ENCODE assay signal across 1 cellular context in genomic region chr12:69331846-69332684, GRCh38.
TF ChIP-seq lines count a peak whose summit lies in the region.

No MANE protein-coding gene starts in this region.

TF ChIP-seq in HepG2, 621 proteins besides CTCF, POLR2A, EP300 and RAD21 (continued from another document and continues in another):
- TF ChIP-seq, protein P1, sequence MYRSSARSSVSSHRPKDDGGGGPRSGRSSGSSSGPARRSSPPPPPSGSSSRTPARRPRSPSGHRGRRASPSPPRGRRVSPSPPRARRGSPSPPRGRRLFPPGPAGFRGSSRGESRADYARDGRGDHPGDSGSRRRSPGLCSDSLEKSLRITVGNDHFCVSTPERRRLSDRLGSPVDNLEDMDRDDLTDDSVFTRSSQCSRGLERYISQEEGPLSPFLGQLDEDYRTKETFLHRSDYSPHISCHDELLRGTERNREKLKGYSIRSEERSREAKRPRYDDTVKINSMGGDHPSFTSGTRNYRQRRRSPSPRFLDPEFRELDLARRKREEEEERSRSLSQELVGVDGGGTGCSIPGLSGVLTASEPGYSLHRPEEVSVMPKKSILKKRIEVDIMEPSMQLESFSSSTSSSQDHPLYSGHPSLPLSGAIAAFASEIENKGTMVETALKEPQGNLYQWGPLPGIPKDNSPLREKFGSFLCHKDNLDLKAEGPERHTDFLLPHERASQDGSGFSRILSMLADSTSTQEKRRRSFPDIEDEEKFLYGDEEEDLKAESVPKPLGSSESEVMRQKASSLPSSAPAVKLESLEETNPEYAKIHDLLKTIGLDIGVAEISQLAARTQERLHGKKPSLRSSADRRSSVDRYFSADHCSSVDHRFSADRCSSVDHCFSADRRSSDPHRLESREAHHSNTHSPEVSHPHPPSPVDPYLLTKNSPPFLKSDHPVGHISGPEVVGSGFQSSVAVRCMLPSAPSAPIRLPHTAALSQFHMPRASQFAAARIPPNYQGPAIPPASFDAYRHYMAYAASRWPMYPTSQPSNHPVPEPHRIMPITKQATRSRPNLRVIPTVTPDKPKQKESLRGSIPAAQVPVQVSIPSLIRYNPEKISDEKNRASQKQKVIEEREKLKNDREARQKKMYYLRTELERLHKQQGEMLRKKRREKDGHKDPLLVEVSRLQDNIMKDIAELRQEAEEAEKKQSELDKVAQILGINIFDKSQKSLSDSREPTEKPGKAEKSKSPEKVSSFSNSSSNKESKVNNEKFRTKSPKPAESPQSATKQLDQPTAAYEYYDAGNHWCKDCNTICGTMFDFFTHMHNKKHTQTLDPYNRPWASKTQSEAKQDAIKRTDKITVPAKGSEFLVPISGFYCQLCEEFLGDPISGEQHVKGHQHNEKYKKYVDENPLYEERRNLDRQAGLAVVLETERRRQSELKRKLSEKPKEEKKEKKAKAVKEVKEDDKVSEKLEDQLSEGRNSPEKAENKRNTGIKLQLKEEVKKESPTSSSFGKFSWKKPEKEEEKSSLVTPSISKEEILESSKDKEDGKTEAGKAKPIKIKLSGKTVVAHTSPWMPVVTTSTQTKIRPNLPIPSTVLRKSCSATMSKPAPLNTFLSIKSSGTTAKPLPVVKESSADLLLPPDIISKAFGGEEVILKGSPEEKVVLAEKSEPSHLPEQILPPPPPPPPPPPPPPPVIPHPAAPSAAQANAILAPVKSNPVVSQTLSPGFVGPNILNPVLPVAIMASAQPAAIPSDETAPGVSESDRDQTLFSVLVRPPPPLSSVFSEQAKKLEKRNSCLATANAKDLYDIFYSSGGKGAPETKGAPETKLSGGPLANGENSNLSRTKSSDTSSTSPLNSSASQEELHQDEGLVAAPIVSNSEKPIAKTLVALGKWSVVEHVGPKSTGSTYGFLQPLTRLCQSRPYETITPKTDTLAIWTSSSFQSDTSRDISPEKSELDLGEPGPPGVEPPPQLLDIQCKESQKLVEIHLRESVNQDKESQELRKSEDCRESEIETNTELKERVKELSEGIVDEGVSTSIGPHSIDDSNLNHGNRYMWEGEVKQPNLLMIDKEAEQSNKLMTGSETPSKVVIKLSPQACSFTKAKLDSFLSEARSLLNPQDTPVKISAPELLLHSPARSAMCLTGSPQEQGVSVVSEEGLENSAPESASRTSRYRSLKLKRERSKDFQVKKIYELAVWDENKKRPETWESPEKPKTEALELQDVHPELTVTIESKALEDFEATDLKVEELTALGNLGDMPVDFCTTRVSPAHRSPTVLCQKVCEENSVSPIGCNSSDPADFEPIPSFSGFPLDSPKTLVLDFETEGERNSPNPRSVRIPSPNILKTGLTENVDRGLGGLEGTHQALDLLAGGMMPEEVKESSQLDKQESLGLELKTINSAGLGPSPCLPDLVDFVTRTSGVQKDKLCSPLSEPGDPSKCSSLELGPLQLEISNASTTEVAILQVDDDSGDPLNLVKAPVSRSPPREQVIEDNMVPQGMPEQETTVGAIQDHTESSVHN (CRISPR knock-in tag; IDR thresholded peaks at IDR 0.05): no peak
- TF ChIP-seq BCL6 (CRISPR knock-in tag; IDR thresholded peaks at IDR 0.05): peak; percentile 78
- TF ChIP-seq ZNF180 (CRISPR knock-in tag; IDR thresholded peaks at IDR 0.05; ENCODE audit: borderline replicate concordance, low read depth): no peak
- TF ChIP-seq SMARCC2 (IDR thresholded peaks at IDR 0.05): no peak
- no peak for TF ChIP-seq KLF15 (CRISPR knock-in tag; IDR thresholded peaks at IDR 0.05; ENCODE audit: borderline replicate concordance)
- no peak for TF ChIP-seq IRX3 (CRISPR knock-in tag; IDR thresholded peaks at IDR 0.05; ENCODE audit: borderline replicate concordance, low read depth)
- peak; percentile 63; the same call in 1 of the 2 replicates for TF ChIP-seq NRL (CRISPR knock-in tag; IDR thresholded peaks at IDR 0.05; ENCODE audit: borderline replicate concordance)
- TF ChIP-seq HNRNPH1 (optimal IDR thresholded peaks at IDR 0.05; ENCODE audit: low read depth, low read length): no peak
- peak; percentile 60; the same call in 1 of the 2 replicates for TF ChIP-seq KDM5B (CRISPR knock-in tag; IDR thresholded peaks at IDR 0.05; ENCODE audit: borderline replicate concordance)
- no peak for TF ChIP-seq GATA4 (IDR thresholded peaks at IDR 0.05; ENCODE audit: borderline replicate concordance, low read depth)
- TF ChIP-seq, protein P2, sequence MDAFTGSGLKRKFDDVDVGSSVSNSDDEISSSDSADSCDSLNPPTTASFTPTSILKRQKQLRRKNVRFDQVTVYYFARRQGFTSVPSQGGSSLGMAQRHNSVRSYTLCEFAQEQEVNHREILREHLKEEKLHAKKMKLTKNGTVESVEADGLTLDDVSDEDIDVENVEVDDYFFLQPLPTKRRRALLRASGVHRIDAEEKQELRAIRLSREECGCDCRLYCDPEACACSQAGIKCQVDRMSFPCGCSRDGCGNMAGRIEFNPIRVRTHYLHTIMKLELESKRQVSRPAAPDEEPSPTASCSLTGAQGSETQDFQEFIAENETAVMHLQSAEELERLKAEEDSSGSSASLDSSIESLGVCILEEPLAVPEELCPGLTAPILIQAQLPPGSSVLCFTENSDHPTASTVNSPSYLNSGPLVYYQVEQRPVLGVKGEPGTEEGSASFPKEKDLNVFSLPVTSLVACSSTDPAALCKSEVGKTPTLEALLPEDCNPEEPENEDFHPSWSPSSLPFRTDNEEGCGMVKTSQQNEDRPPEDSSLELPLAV (CRISPR knock-in tag; conservative IDR thresholded peaks at IDR 0.05; ENCODE audit: low read depth): no peak
- TF ChIP-seq MZF1 (CRISPR knock-in tag; IDR thresholded peaks at IDR 0.05; ENCODE audit: borderline replicate concordance): no peak
- no peak for TF ChIP-seq MIER2 (CRISPR knock-in tag; IDR thresholded peaks at IDR 0.05)
- no peak for TF ChIP-seq TAF15 (IDR thresholded peaks at IDR 0.05; ENCODE audit: low read depth, low read length, poor library complexity, severe bottlenecking)
- no peak for TF ChIP-seq ISX (CRISPR knock-in tag; conservative IDR thresholded peaks at IDR 0.05)
- no peak for TF ChIP-seq ZBTB38 (CRISPR knock-in tag; IDR thresholded peaks at IDR 0.05)
- no peak for TF ChIP-seq PBX3 (CRISPR knock-in tag; IDR thresholded peaks at IDR 0.05; ENCODE audit: borderline replicate concordance)
- no peak for TF ChIP-seq GMEB1 (CRISPR knock-in tag; IDR thresholded peaks at IDR 0.05; ENCODE audit: borderline replicate concordance)
- TF ChIP-seq, protein P3, sequence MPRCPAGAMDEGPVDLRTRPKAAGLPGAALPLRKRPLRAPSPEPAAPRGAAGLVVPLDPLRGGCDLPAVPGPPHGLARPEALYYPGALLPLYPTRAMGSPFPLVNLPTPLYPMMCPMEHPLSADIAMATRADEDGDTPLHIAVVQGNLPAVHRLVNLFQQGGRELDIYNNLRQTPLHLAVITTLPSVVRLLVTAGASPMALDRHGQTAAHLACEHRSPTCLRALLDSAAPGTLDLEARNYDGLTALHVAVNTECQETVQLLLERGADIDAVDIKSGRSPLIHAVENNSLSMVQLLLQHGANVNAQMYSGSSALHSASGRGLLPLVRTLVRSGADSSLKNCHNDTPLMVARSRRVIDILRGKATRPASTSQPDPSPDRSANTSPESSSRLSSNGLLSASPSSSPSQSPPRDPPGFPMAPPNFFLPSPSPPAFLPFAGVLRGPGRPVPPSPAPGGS (CRISPR knock-in tag; IDR thresholded peaks at IDR 0.05): no peak
- TF ChIP-seq ZSCAN30 (CRISPR knock-in tag; IDR thresholded peaks at IDR 0.05): no peak
- TF ChIP-seq STAG1 (CRISPR knock-in tag; IDR thresholded peaks at IDR 0.05): no peak
- no peak for TF ChIP-seq ZNF276 (CRISPR knock-in tag; IDR thresholded peaks at IDR 0.05; ENCODE audit: low read depth)
- TF ChIP-seq ZNF550 (CRISPR knock-in tag; IDR thresholded peaks at IDR 0.05; ENCODE audit: borderline replicate concordance): no peak
- no peak for TF ChIP-seq FOXK1 (CRISPR knock-in tag; IDR thresholded peaks at IDR 0.05; ENCODE audit: borderline replicate concordance, low read depth)
- TF ChIP-seq ZNF510 (CRISPR knock-in tag; IDR thresholded peaks at IDR 0.05; ENCODE audit: low read depth): no peak
- TF ChIP-seq ZBTB46 (CRISPR knock-in tag; IDR thresholded peaks at IDR 0.05; ENCODE audit: borderline replicate concordance): no peak
- TF ChIP-seq SAP130 (CRISPR knock-in tag; IDR thresholded peaks at IDR 0.05; ENCODE audit: low read depth): peak; percentile 11; the same call in 1 of the 2 replicates
- no peak for TF ChIP-seq ZNF792 (CRISPR knock-in tag; IDR thresholded peaks at IDR 0.05)
- no peak for TF ChIP-seq NCOA1 (CRISPR knock-in tag; IDR thresholded peaks at IDR 0.05)
- no peak for TF ChIP-seq ZNF773 (CRISPR knock-in tag; IDR thresholded peaks at IDR 0.05; ENCODE audit: borderline replicate concordance)
- TF ChIP-seq IRF9 (CRISPR knock-in tag; IDR thresholded peaks at IDR 0.05; ENCODE audit: borderline replicate concordance): no peak
- TF ChIP-seq PAXIP1 (CRISPR knock-in tag; conservative IDR thresholded peaks at IDR 0.05): no peak
- no peak for TF ChIP-seq ZFYVE20 (CRISPR knock-in tag; IDR thresholded peaks at IDR 0.05; ENCODE audit: borderline replicate concordance, low read depth)
- TF ChIP-seq NFE2L1 (CRISPR knock-in tag; IDR thresholded peaks at IDR 0.05; ENCODE audit: borderline replicate concordance): no peak
- no peak for TF ChIP-seq CCDC6 (CRISPR knock-in tag; IDR thresholded peaks at IDR 0.05)
- TF ChIP-seq HHEX (CRISPR knock-in tag; IDR thresholded peaks at IDR 0.05): no peak
- TF ChIP-seq XRCC5 (optimal IDR thresholded peaks at IDR 0.05; ENCODE audit: low read length): no peak
- TF ChIP-seq TBX3 (IDR thresholded peaks at IDR 0.05; ENCODE audit: borderline replicate concordance): no peak
- TF ChIP-seq ZNF331 (CRISPR knock-in tag; IDR thresholded peaks at IDR 0.05): no peak
